17 cellular contexts compared by ENCODE assay signal in genomic region chr10:119503821-119504220, GRCh38.
DNase-seq lines count a peak whose midpoint lies in the region; ATAC-seq lines count a peak whose summit lies in the region.
"Had no signal": no experiment of that assay in that cellular context is flagged by ENCODE, and none has a peak within 500 bp of the region (broad histone marks: within the 10 kb centered on the region; RNA-seq: fewer than 3 reads in every experiment).

No MANE protein-coding gene starts in this region.

- DNase-seq in stimulated activated naive CD8-positive, alpha-beta T cell treated with anti-CD3 and anti-CD28 coated beads, Interleukin-15, Interleukin-2, amounts not matched to agents 100 U/mL and 50 U/mL, for 24 hours: no peak
- DNase-seq in NCI-H82 (lab: John Stamatoyannopoulos, UW): peak; percentile 84
- DNase-seq in central memory CD8-positive, alpha-beta T cell (ENCODE audit: low spot score in 2 of 2): no peak
- no peak for DNase-seq in NCI-H510A treated with DMSO at 0.1 percent for 48 hours (lab: John Stamatoyannopoulos, UW)
- no peak for DNase-seq in NCI-H526 (lab: John Stamatoyannopoulos, UW)
- DNase-seq: lower lobe of right lung; NCI-H1105 treated with DMSO at 0.1 percent for 48 hours; NCI-H2029 treated with DMSO at 0.1 percent for 48 hours; Peyer's patch; right cardiac atrium; SJCRH30; stimulated activated CD4-positive, alpha-beta T cell treated with anti-CD3 and anti-CD28 coated beads, Interleukin-4, amount 100 ng/mL, for 24 hours; stimulated activated naive CD4-positive, alpha-beta T cell treated with Interleukin-2 at 50 U/mL for 16 hours; thyroid gland had no signal

- H3K4me3 Mint-ChIP-seq in stimulated activated naive CD8-positive, alpha-beta T cell treated with anti-CD3 and anti-CD28 coated beads, Interleukin-15, Interleukin-2, amounts not matched to agents 100 ng/mL and 50 ng/mL, for 24 hours: no peak overlapping the region
- peak overlapping the region; percentile 34 for H3K4me3 Mint-ChIP-seq in central memory CD8-positive, alpha-beta T cell
- H3K4me3 Mint-ChIP-seq: neural crest cell had no signal

- H3K27ac Mint-ChIP-seq in stimulated activated naive CD8-positive, alpha-beta T cell treated with anti-CD3 and anti-CD28 coated beads, Interleukin-15, Interleukin-2, amounts not matched to agents 100 ng/mL and 50 ng/mL, for 24 hours: peak overlapping the region; percentile 99
- H3K27ac Mint-ChIP-seq in central memory CD8-positive, alpha-beta T cell (ENCODE audit: low read depth): peak overlapping the region; percentile 99

- H3K4me1 Mint-ChIP-seq in stimulated activated naive CD8-positive, alpha-beta T cell treated with anti-CD3 and anti-CD28 coated beads, Interleukin-15, Interleukin-2, amounts not matched to agents 100 ng/mL and 50 ng/mL, for 24 hours (ENCODE audit: low read depth): peaks cover 96% of the 10 kb centered on the region
- H3K4me1 Mint-ChIP-seq in central memory CD8-positive, alpha-beta T cell: peaks cover 38% of the 10 kb centered on the region

- peaks cover 76% of the 10 kb centered on the region for H3K36me3 Mint-ChIP-seq in stimulated activated naive CD8-positive, alpha-beta T cell treated with anti-CD3 and anti-CD28 coated beads, Interleukin-15, Interleukin-2, amounts not matched to agents 100 ng/mL and 50 ng/mL, for 24 hours (ENCODE audit: low read depth)
- H3K36me3 Mint-ChIP-seq in central memory CD8-positive, alpha-beta T cell (ENCODE audit: insufficient read depth): peaks cover 28% of the 10 kb centered on the region

- ATAC-seq in stimulated activated naive CD8-positive, alpha-beta T cell treated with anti-CD3 and anti-CD28 coated beads, Interleukin-15, Interleukin-2, amounts not matched to agents 100 U/mL and 50 U/mL, for 24 hours: no peak
- ATAC-seq in central memory CD8-positive, alpha-beta T cell (replicated peaks; ENCODE audit: extremely low read depth, poor library complexity, severe bottlenecking): no peak
- ATAC-seq in GM19463 (IDR thresholded peaks at IDR 0.05; ENCODE audit: unreplicated experiment): no peak
- ATAC-seq: lower lobe of right lung, right cardiac atrium had no signal

- H3K27me3 Mint-ChIP-seq in stimulated activated naive CD8-positive, alpha-beta T cell treated with anti-CD3 and anti-CD28 coated beads, Interleukin-15, Interleukin-2, amounts not matched to agents 100 ng/mL and 50 ng/mL, for 24 hours: no peaks in the 10 kb centered on the region
- no peaks in the 10 kb centered on the region for H3K27me3 Mint-ChIP-seq in central memory CD8-positive, alpha-beta T cell

- H3K9me3 Mint-ChIP-seq in stimulated activated naive CD8-positive, alpha-beta T cell treated with anti-CD3 and anti-CD28 coated beads, Interleukin-15, Interleukin-2, amounts not matched to agents 100 ng/mL and 50 ng/mL, for 24 hours: no peaks in the 10 kb centered on the region
- H3K9me3 Mint-ChIP-seq in central memory CD8-positive, alpha-beta T cell: no peaks in the 10 kb centered on the region
- H3K9me3 Mint-ChIP-seq: neural crest cell had no signal
